11 cellular contexts compared by ENCODE assay signal in genomic region chr18:61331051-61331450, GRCh38. TPM values are rescaled to one million over a fixed set of nuclear protein-coding genes. Genes with fewer than 3 reads are reported as not detected.
"Had no signal": no experiment of that assay in that cellular context is flagged by ENCODE, and none has a peak within 500 bp of the region (broad histone marks: within the 10 kb centered on the region; RNA-seq: fewer than 3 reads in every experiment).

No MANE protein-coding gene starts in this region.

- FAIRE-seq: H1, H54 had no signal

- H3K4me3 ChIP-seq: GM23248, GM23338, HAP-1 had no signal

- H3K9ac ChIP-seq: GM23248 had no signal

- H3K36me3 ChIP-seq: HAP-1 had no signal

- H3K4me2 ChIP-seq: GM23338 had no signal

- H3K4me1 ChIP-seq: HAP-1 had no signal

- DNase-seq: GM23248, GOT3, H7, H9, HCEC 1CT, HFFc6 had no signal

- ATAC-seq: GM23338, HCT116 had no signal

- H3K27ac ChIP-seq: GM23248 had no signal

- H2AFZ ChIP-seq: GM23248, GM23338 had no signal

- H3K9me3 ChIP-seq: HAP-1 had no signal

RNA-seq across cellular contexts. Expression of gene CDH20, which starts 2.2 kb away (rescaled TPM):
- total RNA-seq: GM23248, H9, HFFc6 had no signal
- polyA plus RNA-seq: GM23248, GM23338 had no signal
